Comparison of ENCODE assay signal across 8 cellular contexts in genomic region chr11:111379500-111380136, GRCh38.
DNase-seq lines count a peak whose midpoint lies in the region; ATAC-seq and TF ChIP-seq lines count a peak whose summit lies in the region.

No MANE protein-coding gene starts in this region.

- H3K4me3 Mint-ChIP-seq in effector memory CD8-positive, alpha-beta T cell: peak overlapping the region; percentile 47 to 60

- peak; percentile 46 for DNase-seq in GM10248 (ENCODE audit: extremely low spot score)
- DNase-seq in effector memory CD8-positive, alpha-beta T cell: no peak
- DNase-seq in NCI-H1417 treated with DMSO at 0.1 percent for 48 hours (lab: John Stamatoyannopoulos, UW): no peak
- no peak for DNase-seq in GM03348 (ENCODE audit: low spot score)
- no peak for DNase-seq in kidney tubule cell (ENCODE audit: low spot score)

- CTCF ChIA-PET in GM10248 (lab: Yijun Ruan, JAX): interaction anchor here (1.1 to 32.6 kb wide), 8 partner anchors 9 to 97 kb away, joined by 3 to 636 read pairs (median 6); no protein-coding TSS in a partner anchor

- H3K36me3 Mint-ChIP-seq in effector memory CD8-positive, alpha-beta T cell (ENCODE audit: insufficient read depth): no peaks in the 10 kb centered on the region

- H3K9me3 Mint-ChIP-seq in effector memory CD8-positive, alpha-beta T cell: no peaks in the 10 kb centered on the region

- ATAC-seq in GM21423 (IDR thresholded peaks at IDR 0.05; ENCODE audit: unreplicated experiment): peak; percentile 41
- ATAC-seq in HG03571 (IDR thresholded peaks at IDR 0.05; ENCODE audit: unreplicated experiment): peak; percentile 37
- peak; percentile 36 for ATAC-seq in effector memory CD8-positive, alpha-beta T cell (replicated peaks)
- no peak for ATAC-seq in activated CD4-positive, CD25-positive, alpha-beta regulatory T cell treated with anti-CD3 and anti-CD28 coated beads, Interleukin-2, amount 50 U/mL, for 24 hours

- peaks cover 27 to 40% of the 10 kb centered on the region in 2 donors for H3K27me3 Mint-ChIP-seq in effector memory CD8-positive, alpha-beta T cell

- H3K27ac Mint-ChIP-seq in effector memory CD8-positive, alpha-beta T cell: peak overlapping the region in 1 of 2 donors; percentile 26

- peaks cover 0 to 4% of the 10 kb centered on the region in 2 donors for H3K4me1 Mint-ChIP-seq in effector memory CD8-positive, alpha-beta T cell (ENCODE audit: low read depth in 2 of 2)

- TF ChIP-seq CTCF in GM10248 (IDR thresholded peaks at IDR 0.05; ENCODE audit: control extremely low read depth, extremely low read depth, low read depth, missing control alignments): no peak

- POLR2A ChIA-PET in GM10248 (lab: Yijun Ruan, JAX): interaction anchor here (0.6 to 2.8 kb wide), 5 partner anchors 13 to 40 kb away, joined by 4 to 21 read pairs (median 6); no protein-coding TSS in a partner anchor

Comparison
In these comparisons a context has a peak if more than half of its experiments do, and no peak if none do; other contexts are left out.
1. ATAC-seq: peak in GM21423 (single experiment), HG03571 (single experiment) and effector memory CD8-positive, alpha-beta T cell (single experiment); none in activated CD4-positive, CD25-positive, alpha-beta regulatory T cell treated with anti-CD3 and anti-CD28 coated beads, Interleukin-2, amount 50 U/mL, for 24 hours (0 of 2).